1 cellular context compared by ENCODE assay signal in the genomic region with DNA sequence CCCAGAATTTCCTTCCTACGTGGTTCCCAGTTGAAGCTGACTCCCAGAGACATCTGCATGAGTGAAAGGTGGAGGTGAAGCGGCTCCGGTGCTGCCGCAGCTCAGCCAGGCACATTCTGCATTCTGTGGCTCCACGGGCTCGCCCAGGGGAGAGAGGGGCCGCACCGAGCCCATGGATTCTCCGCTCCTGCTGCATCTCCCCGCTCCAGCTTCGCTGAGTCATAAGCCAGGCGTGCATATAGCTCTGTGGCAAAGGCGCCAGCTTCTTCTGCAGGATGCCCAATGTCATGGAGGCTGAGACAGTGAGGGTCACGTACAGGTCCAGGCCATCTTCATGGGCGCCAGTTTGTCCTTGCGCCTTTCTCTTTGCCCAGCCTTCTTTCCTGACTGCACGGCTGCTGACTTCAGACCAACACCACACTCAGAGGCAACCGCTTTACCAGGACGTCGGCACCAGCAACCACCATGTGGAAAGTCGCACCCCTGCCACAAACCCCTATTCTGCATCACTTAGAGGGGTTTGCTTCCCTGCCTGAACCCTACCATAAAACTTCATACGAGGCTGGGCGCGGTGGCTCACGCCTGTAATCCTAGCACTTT.
TF ChIP-seq lines count a peak whose summit lies in the region.

No MANE protein-coding gene starts in this region.

TF ChIP-seq in GM23338, 12 proteins besides CTCF, POLR2A, EP300 and RAD21 (continued from another document):
- TF ChIP-seq, protein P1, sequence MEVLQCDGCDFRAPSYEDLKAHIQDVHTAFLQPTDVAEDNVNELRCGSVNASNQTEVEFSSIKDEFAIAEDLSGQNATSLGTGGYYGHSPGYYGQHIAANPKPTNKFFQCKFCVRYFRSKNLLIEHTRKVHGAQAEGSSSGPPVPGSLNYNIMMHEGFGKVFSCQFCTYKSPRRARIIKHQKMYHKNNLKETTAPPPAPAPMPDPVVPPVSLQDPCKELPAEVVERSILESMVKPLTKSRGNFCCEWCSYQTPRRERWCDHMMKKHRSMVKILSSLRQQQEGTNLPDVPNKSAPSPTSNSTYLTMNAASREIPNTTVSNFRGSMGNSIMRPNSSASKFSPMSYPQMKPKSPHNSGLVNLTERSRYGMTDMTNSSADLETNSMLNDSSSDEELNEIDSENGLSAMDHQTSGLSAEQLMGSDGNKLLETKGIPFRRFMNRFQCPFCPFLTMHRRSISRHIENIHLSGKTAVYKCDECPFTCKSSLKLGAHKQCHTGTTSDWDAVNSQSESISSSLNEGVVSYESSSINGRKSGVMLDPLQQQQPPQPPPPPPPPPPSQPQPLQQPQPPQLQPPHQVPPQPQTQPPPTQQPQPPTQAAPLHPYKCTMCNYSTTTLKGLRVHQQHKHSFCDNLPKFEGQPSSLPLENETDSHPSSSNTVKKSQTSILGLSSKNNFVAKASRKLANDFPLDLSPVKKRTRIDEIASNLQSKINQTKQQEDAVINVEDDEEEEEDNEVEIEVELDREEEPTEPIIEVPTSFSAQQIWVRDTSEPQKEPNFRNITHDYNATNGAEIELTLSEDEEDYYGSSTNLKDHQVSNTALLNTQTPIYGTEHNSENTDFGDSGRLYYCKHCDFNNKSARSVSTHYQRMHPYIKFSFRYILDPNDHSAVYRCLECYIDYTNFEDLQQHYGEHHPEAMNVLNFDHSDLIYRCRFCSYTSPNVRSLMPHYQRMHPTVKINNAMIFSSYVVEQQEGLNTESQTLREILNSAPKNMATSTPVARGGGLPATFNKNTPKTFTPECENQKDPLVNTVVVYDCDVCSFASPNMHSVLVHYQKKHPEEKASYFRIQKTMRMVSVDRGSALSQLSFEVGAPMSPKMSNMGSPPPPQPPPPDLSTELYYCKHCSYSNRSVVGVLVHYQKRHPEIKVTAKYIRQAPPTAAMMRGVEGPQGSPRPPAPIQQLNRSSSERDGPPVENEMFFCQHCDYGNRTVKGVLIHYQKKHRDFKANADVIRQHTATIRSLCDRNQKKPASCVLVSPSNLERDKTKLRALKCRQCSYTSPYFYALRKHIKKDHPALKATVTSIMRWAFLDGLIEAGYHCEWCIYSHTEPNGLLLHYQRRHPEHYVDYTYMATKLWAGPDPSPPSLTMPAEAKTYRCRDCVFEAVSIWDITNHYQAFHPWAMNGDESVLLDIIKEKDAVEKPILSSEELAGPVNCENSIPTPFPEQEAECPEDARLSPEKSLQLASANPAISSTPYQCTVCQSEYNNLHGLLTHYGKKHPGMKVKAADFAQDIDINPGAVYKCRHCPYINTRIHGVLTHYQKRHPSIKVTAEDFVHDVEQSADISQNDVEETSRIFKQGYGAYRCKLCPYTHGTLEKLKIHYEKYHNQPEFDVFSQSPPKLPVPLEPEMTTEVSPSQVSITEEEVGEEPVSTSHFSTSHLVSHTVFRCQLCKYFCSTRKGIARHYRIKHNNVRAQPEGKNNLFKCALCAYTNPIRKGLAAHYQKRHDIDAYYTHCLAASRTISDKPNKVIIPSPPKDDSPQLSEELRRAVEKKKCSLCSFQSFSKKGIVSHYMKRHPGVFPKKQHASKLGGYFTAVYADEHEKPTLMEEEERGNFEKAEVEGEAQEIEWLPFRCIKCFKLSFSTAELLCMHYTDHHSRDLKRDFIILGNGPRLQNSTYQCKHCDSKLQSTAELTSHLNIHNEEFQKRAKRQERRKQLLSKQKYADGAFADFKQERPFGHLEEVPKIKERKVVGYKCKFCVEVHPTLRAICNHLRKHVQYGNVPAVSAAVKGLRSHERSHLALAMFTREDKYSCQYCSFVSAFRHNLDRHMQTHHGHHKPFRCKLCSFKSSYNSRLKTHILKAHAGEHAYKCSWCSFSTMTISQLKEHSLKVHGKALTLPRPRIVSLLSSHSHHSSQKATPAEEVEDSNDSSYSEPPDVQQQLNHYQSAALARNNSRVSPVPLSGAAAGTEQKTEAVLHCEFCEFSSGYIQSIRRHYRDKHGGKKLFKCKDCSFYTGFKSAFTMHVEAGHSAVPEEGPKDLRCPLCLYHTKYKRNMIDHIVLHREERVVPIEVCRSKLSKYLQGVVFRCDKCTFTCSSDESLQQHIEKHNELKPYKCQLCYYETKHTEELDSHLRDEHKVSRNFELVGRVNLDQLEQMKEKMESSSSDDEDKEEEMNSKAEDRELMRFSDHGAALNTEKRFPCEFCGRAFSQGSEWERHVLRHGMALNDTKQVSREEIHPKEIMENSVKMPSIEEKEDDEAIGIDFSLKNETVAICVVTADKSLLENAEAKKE (CRISPR knock-in tag; IDR thresholded peaks at IDR 0.05): no peak
- TF ChIP-seq EZH2phosphoT487 (IDR thresholded peaks at IDR 0.05; ENCODE audit: unreplicated experiment): no peak
- TF ChIP-seq, protein P2, sequence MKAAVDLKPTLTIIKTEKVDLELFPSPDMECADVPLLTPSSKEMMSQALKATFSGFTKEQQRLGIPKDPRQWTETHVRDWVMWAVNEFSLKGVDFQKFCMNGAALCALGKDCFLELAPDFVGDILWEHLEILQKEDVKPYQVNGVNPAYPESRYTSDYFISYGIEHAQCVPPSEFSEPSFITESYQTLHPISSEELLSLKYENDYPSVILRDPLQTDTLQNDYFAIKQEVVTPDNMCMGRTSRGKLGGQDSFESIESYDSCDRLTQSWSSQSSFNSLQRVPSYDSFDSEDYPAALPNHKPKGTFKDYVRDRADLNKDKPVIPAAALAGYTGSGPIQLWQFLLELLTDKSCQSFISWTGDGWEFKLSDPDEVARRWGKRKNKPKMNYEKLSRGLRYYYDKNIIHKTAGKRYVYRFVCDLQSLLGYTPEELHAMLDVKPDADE (IDR thresholded peaks at IDR 0.05): no peak
- no peak for TF ChIP-seq JUNB (IDR thresholded peaks at IDR 0.05; ENCODE audit: unreplicated experiment)
- no peak for TF ChIP-seq EZH2 (IDR thresholded peaks at IDR 0.05; ENCODE audit: low read depth, unreplicated experiment)
- TF ChIP-seq POLR2AphosphoS5 (IDR thresholded peaks at IDR 0.05; ENCODE audit: low read depth): no peak
- no peak for TF ChIP-seq CREB1 (CRISPR knock-in tag; IDR thresholded peaks at IDR 0.05; ENCODE audit: low read depth)
- TF ChIP-seq ZNF331 (CRISPR knock-in tag; IDR thresholded peaks at IDR 0.05; ENCODE audit: low read depth): no peak
- no peak for TF ChIP-seq ZNF114 (CRISPR knock-in tag; IDR thresholded peaks at IDR 0.05)
